Comparison of ENCODE assay signal across 8 cellular contexts in the genomic region with DNA sequence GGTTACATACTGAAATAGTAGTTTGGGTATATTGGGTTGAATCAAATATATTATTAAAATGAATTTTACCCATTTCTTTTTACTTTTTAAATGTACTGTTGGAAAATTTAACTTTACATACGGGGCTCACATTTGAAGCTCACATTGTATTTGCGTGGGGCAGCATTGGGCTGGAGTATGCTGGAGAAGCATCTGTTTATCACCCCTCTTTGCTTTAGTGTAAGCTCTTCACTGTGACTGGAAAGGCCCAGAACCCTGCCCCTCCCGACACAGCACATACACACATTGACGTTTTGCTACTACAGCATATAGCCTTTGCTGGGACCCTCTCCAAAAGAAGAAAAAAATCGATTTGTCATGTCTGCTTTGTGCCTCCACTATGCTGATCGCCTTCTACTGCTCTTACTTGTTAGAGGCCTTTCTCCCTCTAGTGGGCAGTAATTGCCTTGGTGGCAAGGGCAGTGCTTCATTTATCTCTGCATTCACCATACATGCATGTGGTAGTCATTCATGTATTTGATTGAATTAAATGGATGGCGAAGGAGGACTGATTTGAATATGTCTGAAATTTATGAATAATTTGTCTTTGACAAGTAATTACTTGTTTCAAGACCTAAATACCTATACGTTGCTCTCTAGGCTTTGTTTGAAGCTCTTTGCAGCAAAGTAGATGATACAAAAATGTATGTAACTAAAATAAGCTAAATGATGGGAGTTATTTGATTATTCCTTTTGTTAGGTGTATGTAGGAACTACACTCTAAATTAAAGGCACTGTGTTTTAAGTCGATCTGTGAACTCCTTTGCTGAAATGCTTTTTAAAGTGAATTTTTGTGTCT. TPM values are rescaled to one million over a fixed set of nuclear protein-coding genes. Genes with fewer than 3 reads are reported as not detected.
DNase-seq lines count a peak whose midpoint lies in the region; ATAC-seq, FAIRE-seq and TF ChIP-seq lines count a peak whose summit lies in the region.

No MANE protein-coding gene starts in this region.

- H3K27ac ChIP-seq in C4-2B (no peak overlapping the region), brain microvascular endothelial cell (no peak overlapping the region), kidney (ENCODE audit: low read depth in 2 of 2, low read length in 2 of 2) (no peak overlapping the region), tibial artery (no peak overlapping the region)

- intact Hi-C loops in kidney (cut with DNase I) (no loop called here), tibial artery (cut with DNase I; ENCODE audit: low total_unique reads) (loop anchor here (10.0 kb wide), 1 partner anchor 376 kb away; no protein-coding TSS in a partner anchor)

- peak; percentile 79 for TF ChIP-seq CTCF in C4-2B (conservative IDR thresholded peaks at IDR 0.05)
- TF ChIP-seq CTCF in brain microvascular endothelial cell (IDR thresholded peaks at IDR 0.05; ENCODE audit: low read depth, low read length, missing control alignments), result peak; percentile 86
- peak; percentile 48 for TF ChIP-seq CTCF in kidney (IDR thresholded peaks at IDR 0.05; ENCODE audit: borderline replicate concordance, extremely low read depth, insufficient read depth)
- peak; percentile 53 to 59 for TF ChIP-seq CTCF in tibial artery (IDR thresholded peaks at IDR 0.05)

- H3K9ac ChIP-seq in kidney (ENCODE audit: low read length in 2 of 2), result no peak overlapping the region

- H3K27me3 ChIP-seq in brain microvascular endothelial cell (replicated peaks) (no peaks in the 10 kb centered on the region), tibial artery (no peaks in the 10 kb centered on the region)

- H3K36me3 ChIP-seq in brain microvascular endothelial cell (replicated peaks) (peaks cover 48% of the 10 kb centered on the region), kidney (ENCODE audit: control insufficient read depth in 1 of 2, insufficient read depth in 2 of 2, low read length in 2 of 2) (peaks cover 3 to 30% of the 10 kb centered on the region in 2 donors), tibial artery (peaks cover 54 to 66% (median 59%) of the 10 kb centered on the region in 3 donors)

- peak; percentile 59 for ATAC-seq in GM18907 (IDR thresholded peaks at IDR 0.05; ENCODE audit: unreplicated experiment)

- in situ Hi-C loops in brain microvascular endothelial cell (cut with HindIII; ENCODE audit: low pct_ligation_motif_present, low sequenced_read_pairs), result no loop called here

- DNase-seq in NCI-H82 (lab: John Stamatoyannopoulos, UW), result peak; percentile 79
- peak; percentile 67 for DNase-seq in brain microvascular endothelial cell
- no peak for DNase-seq in kidney
- DNase-seq in tibial artery, result no peak
- no peak for DNase-seq in cerebellar nuclear complex (lab: John Stamatoyannopoulos, UW)
- DNase-seq in NK-92 (lab: John Stamatoyannopoulos, UW; ENCODE audit: unreplicated experiment), result no peak

- H3K4me3 ChIP-seq in brain microvascular endothelial cell (ENCODE audit: low read depth, low read length) (no peak overlapping the region), kidney (ENCODE audit: low read length in 2 of 2) (no peak overlapping the region), tibial artery (no peak overlapping the region)

- no peak for FAIRE-seq in kidney (lab: Jason Lieb, UNC)

- H3K9me3 ChIP-seq in kidney (ENCODE audit: control insufficient read depth in 1 of 2, low read length in 2 of 2) (no peaks in the 10 kb centered on the region), tibial artery (no peaks in the 10 kb centered on the region)

- H3K4me1 ChIP-seq in kidney (ENCODE audit: control insufficient read depth in 1 of 2, insufficient read depth in 1 of 2, low read depth in 1 of 2, low read length in 2 of 2) (no peaks in the 10 kb centered on the region), tibial artery (peaks cover 0 to 16% (median 2%) of the 10 kb centered on the region in 4 donors)

RNA-seq across cellular contexts. Expression of a gene that starts 37.4 kb away (rescaled TPM):
- total RNA-seq in kidney, result 171 TPM
- 185 TPM for polyA plus RNA-seq in kidney (ENCODE audit: insufficient read depth, low read depth, low replicate concordance)

Comparison
In these comparisons a context has a peak if more than half of its experiments do, and no peak if none do; other contexts are left out.
1. DNase-seq: peak in NCI-H82 (single experiment) and brain microvascular endothelial cell (single experiment); none in kidney (single experiment), tibial artery (0 of 2), cerebellar nuclear complex (0 of 2) and NK-92 (single experiment).
2. Peak in every context shown above with its lines, with median percentiles within 50 percentile points of each other: CTCF ChIP-seq.